In the genomic region with DNA sequence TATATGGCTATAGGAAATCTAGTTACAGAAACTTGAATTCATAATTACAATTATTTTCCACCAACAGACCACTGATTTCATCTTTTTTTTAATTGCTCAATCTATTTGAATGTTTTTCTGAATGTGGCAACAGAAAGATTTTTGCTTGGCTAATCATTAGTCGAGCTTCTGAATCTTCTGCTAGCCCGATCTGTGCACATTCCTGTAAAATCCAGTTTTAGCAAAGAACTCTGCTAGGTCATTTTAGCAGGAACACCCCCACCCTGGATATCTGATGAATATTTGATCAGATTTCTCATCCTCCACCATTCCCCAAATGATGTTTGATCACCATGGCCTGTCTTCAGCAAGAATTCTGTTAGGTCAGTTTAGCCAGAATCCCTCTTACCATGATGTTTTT, we compare ENCODE assay signal across 25 cellular contexts.
"Had no signal": no experiment of that assay in that cellular context is flagged by ENCODE, and none has a peak within 500 bp of the region (broad histone marks: within the 10 kb centered on the region; RNA-seq: fewer than 3 reads in every experiment).

No MANE protein-coding gene starts in this region.

- H3K4me3 ChIP-seq: coronary artery, dorsolateral prefrontal cortex, esophagus squamous epithelium, gastroesophageal sphincter, heart left ventricle, hepatocyte, left ventricle myocardium inferior, lower lobe of right lung, mucosa of descending colon had no signal

- H3K36me3 ChIP-seq: esophagus squamous epithelium, left ventricle myocardium inferior, lower lobe of right lung had no signal

- H3K4me2 ChIP-seq: hepatocyte had no signal

- H3K4me1 ChIP-seq: esophagus squamous epithelium, gastroesophageal sphincter, heart left ventricle, left ventricle myocardium inferior, lower lobe of right lung had no signal

- FAIRE-seq: endothelial cell of umbilical vein, frontal cortex, kidney had no signal

- H3K79me2 ChIP-seq: hepatocyte had no signal

- H3K9me3 ChIP-seq: esophagus squamous epithelium, gastroesophageal sphincter, heart left ventricle, left ventricle myocardium inferior, lower lobe of right lung, mucosa of descending colon had no signal

- H2AFZ ChIP-seq: hepatocyte had no signal

- H3K27me3 ChIP-seq: dorsolateral prefrontal cortex, esophagus squamous epithelium, gastroesophageal sphincter, heart left ventricle, hepatocyte had no signal

- H3K27ac ChIP-seq: coronary artery, dorsolateral prefrontal cortex, esophagus squamous epithelium, gastroesophageal sphincter, heart left ventricle, hepatocyte, left ventricle myocardium inferior, lower lobe of right lung had no signal

- DNase-seq: dermis blood vessel endothelial cell; dorsolateral prefrontal cortex; effector CD4-positive, alpha-beta T cell; effector memory CD4-positive, alpha-beta T cell; erythroblast; esophagus squamous epithelium; foreskin fibroblast; heart left ventricle; hypothalamus; immature natural killer cell; islet precursor cell; kidney; kidney glomerular epithelial cell; left cardiac atrium; left ventricle myocardium inferior; lower lobe of right lung; mesenchymal stem cell; mucosa of descending colon; naive B cell had no signal

- ATAC-seq: esophagus mucosa, gastroesophageal sphincter, heart left ventricle, left cardiac atrium, lower lobe of right lung, mucosa of descending colon had no signal
